8 cellular contexts compared by ENCODE assay signal in the genomic region with DNA sequence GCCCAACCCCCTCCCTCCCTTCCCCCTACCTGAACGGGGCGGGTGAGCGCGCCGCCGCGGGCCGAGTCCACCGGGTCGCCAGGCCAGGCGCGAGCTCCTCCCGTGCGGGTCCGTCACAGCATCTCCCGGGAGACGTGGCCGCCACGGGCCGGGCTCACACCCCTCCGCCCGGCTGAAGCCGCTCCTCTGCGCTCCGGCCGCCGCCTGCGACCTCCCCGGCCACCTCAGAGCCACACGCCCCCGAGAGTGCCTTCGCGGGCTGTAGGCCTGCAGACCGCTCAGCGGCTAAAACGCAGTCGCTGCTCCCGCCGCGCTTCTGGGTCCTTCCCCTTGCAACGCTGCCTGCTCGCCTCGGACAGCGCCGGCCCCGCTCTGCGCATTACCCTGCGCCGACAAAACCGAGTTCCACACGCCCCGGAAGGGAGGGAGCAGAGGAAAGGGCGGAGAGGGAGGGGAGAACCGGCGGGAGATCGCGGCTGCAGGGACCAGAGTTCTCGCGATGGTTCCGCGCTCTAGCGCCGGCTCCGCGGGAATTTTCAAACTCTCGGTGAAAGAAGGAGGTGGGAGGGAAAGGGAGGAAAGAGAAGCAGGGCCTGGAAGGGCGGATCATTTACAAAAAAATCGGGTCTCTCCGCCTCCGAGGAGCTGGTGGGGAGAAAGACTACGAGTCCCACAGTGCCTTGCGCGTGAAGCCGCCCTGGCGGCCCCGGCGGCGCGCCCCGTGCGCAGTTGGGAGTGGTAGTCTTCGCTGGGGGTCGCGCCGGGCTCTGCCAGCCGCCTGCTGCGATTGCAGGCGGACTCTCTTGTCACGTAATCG.
DNase-seq lines count a peak whose midpoint lies in the region; ATAC-seq lines count a peak whose summit lies in the region.

A gene with protein sequence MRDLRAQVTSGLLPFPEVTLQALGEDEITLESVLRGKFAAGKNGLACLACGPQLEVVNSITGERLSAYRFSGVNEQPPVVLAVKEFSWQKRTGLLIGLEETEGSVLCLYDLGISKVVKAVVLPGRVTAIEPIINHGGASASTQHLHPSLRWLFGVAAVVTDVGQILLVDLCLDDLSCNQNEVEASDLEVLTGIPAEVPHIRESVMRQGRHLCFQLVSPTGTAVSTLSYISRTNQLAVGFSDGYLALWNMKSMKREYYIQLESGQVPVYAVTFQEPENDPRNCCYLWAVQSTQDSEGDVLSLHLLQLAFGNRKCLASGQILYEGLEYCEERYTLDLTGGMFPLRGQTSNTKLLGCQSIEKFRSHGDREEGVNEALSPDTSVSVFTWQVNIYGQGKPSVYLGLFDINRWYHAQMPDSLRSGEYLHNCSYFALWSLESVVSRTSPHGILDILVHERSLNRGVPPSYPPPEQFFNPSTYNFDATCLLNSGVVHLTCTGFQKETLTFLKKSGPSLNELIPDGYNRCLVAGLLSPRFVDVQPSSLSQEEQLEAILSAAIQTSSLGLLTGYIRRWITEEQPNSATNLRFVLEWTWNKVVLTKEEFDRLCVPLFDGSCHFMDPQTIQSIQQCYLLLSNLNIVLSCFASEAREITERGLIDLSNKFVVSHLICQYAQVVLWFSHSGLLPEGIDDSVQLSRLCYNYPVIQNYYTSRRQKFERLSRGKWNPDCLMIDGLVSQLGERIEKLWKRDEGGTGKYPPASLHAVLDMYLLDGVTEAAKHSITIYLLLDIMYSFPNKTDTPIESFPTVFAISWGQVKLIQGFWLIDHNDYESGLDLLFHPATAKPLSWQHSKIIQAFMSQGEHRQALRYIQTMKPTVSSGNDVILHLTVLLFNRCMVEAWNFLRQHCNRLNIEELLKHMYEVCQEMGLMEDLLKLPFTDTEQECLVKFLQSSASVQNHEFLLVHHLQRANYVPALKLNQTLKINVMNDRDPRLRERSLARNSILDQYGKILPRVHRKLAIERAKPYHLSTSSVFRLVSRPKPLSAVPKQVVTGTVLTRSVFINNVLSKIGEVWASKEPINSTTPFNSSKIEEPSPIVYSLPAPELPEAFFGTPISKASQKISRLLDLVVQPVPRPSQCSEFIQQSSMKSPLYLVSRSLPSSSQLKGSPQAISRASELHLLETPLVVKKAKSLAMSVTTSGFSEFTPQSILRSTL (N-terminal part only) (minus strand): TSS at position 400 of the 817 bp plus-strand sequence. CDS start 13,578 bp downstream, outside the sequence.

- DNase-seq in AG08396 (ENCODE audit: low spot score), result peak; percentile 99
- DNase-seq in NCI-H345 treated with DMSO at 0.1 percent for 48 hours (lab: John Stamatoyannopoulos, UW; ENCODE audit: unreplicated experiment), result peak; percentile 94
- DNase-seq in activated CD4-positive, CD25-positive, alpha-beta regulatory T cell (lab: John Stamatoyannopoulos, UW), result peak; percentile 85 to 93 (median 90)
- peak; percentile 96 for DNase-seq in central memory CD4-positive, alpha-beta T cell
- peak; percentile 98 for DNase-seq in inferior parietal cortex (ENCODE audit: extremely low spot score)
- DNase-seq in stimulated activated CD4-positive, alpha-beta T cell treated with anti-CD3 and anti-CD28 coated beads, Interleukin-12 subunit alpha, Interleukin-12 subunit beta, amount 100 ng/mL, for 24 hours (ENCODE audit: low read depth in 2 of 2), result peak; percentile 88 to 94

- ATAC-seq in GM19023 (IDR thresholded peaks at IDR 0.05; ENCODE audit: unreplicated experiment) (peak; percentile 92), HG03280 (IDR thresholded peaks at IDR 0.05; ENCODE audit: unreplicated experiment) (peak; percentile 84)

Comparison
In these comparisons a context has a peak if more than half of its experiments do, and no peak if none do; other contexts are left out.
1. Peak in every context shown above with its lines: DNase-seq and ATAC-seq.